Comparison of ENCODE assay signal across 24 cellular contexts in the genomic region with DNA sequence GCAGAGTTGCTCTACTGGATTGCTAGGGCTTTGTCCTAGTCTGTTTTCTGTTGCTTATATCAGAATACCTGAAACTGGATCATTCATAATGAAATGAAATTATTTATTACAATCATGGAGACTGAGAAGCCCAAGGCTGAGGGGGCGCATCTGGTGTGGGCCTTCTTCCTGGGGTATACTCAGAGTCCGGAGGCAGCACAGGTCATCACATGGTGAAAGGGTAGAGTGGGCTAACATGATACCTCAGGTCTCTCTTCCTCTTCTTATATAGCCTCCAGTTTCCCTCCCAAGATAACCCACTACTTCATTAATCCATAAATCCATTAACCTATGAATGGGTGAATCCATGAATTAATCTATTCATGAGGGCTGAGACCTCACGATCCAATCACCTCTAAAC.
DNase-seq lines count a peak whose midpoint lies in the region; ATAC-seq, FAIRE-seq and TF ChIP-seq lines count a peak whose summit lies in the region.
"Had no signal": no experiment of that assay in that cellular context is flagged by ENCODE, and none has a peak within 500 bp of the region (broad histone marks: within the 10 kb centered on the region; RNA-seq: fewer than 3 reads in every experiment).

No MANE protein-coding gene starts in this region.

- no peaks in the 10 kb centered on the region for H3K9me3 ChIP-seq in Caco-2
- no peaks in the 10 kb centered on the region for H3K9me3 ChIP-seq in K562 (replicated peaks; ENCODE audit: control insufficient read depth, insufficient read depth, low read depth, low read length)
- no peaks in the 10 kb centered on the region for H3K9me3 ChIP-seq in small intestine (ENCODE audit: control insufficient read depth, low read depth)
- H3K9me3 ChIP-seq: BE2C, SJSA1 had no signal

- H3K27me3 Mint-ChIP-seq in Caco-2 (ENCODE audit: insufficient read depth, unreplicated experiment) (no peaks in the 10 kb centered on the region), HFFc6 (ENCODE audit: insufficient read depth) (no peaks in the 10 kb centered on the region)
- H3K27me3 Mint-ChIP-seq: CD8-positive, alpha-beta memory T cell; T-cell had no signal

- H4K20me1 ChIP-seq in K562 (replicated peaks; ENCODE audit: control insufficient read depth, insufficient read depth, low read length), result no peaks in the 10 kb centered on the region

- H3K4me3 Mint-ChIP-seq in Caco-2 (ENCODE audit: unreplicated experiment) (peak overlapping the region; percentile 5), HFFc6 (peak overlapping the region; percentile 75; the same call in 1 of the 2 replicates)
- H3K4me3 Mint-ChIP-seq: CD14-positive monocyte; CD8-positive, alpha-beta memory T cell; T-cell had no signal

- peak overlapping the region; percentile 70 to 72; a peak in 3 of 4 replicates for H3K9ac ChIP-seq in K562 (ENCODE audit: insufficient read depth in 1 of 2, low read depth in 2 of 2, low read length in 2 of 2)

- H3K27me3 ChIP-seq in Caco-2 (replicated peaks; ENCODE audit: control insufficient read depth, insufficient read depth, low read length) (no peaks in the 10 kb centered on the region), K562 (ENCODE audit: control insufficient read depth in 2 of 2, insufficient read depth in 2 of 2, low read length in 2 of 2) (no peaks in the 10 kb centered on the region), small intestine (ENCODE audit: control insufficient read depth in 2 of 2, insufficient read depth in 2 of 2, low read length in 2 of 2) (no peaks in the 10 kb centered on the region)
- H3K27me3 ChIP-seq: BE2C, SJSA1 had no signal

- TF ChIP-seq RAD21 in K562 (CRISPR knock-in tag; conservative IDR thresholded peaks at IDR 0.05 in 1 of 2, IDR thresholded peaks at IDR 0.05 in 1 of 2), result no peak

- intact Hi-C loops in Caco-2 (cut with micrococcal nuclease; ENCODE audit: unreplicated experiment), result no loop called here
- intact Hi-C loops in K562 (cut with micrococcal nuclease), result no loop called here

- H2AFZ ChIP-seq in K562 (ENCODE audit: low read depth, low read length), result peak overlapping the region; percentile 94

- FAIRE-seq in K562 (lab: Jason Lieb, UNC) (no peak), small intestine (lab: Jason Lieb, UNC) (no peak)
- FAIRE-seq: GM12892, HTR-8/SVneo had no signal

- no peak for DNase-seq in Caco-2
- DNase-seq in HFFc6, result no peak
- DNase-seq in OCI-M1 (lab: John Stamatoyannopoulos, UW), result peak; percentile 74
- peak in 2 of 4 experiments; percentile 13 to 25 for DNase-seq in K562 (ENCODE audit: extremely low read depth in 1 of 4, low spot score in 3 of 4)
- DNase-seq in small intestine, result no peak
- DNase-seq in stimulated activated CD4-positive, alpha-beta T cell treated with anti-CD3 and anti-CD28 coated beads, Interleukin-15, amount 100 ng/mL, for 24 hours, result no peak
- DNase-seq: BE2C; CD8-positive, alpha-beta memory T cell; DMS153; DND-41; KG1; NCI-H1105 treated with DMSO at 0.1 percent for 48 hours; NCI-H1694; NCI-H2029 treated with DMSO at 0.1 percent for 48 hours; NCI-H2227 treated with DMSO at 0.1 percent for 48 hours; NCI-H526 treated with DMSO at 0.1 percent for 48 hours; Right ventricle myocardium superior; RPMI8226; T-cell had no signal

- no peaks in the 10 kb centered on the region for H3K79me2 ChIP-seq in K562 (ENCODE audit: control insufficient read depth, insufficient read depth, low read length)

- peak overlapping the region; percentile 68 for H3K4me2 ChIP-seq in K562 (ENCODE audit: insufficient read depth, low read length)

- H3K9me3 Mint-ChIP-seq in Caco-2 (ENCODE audit: unreplicated experiment) (no peaks in the 10 kb centered on the region), HFFc6 (peaks cover 38% of the 10 kb centered on the region)

- no peaks in the 10 kb centered on the region for H3K36me3 ChIP-seq in Caco-2 (ENCODE audit: control insufficient read depth, insufficient read depth, low read length)
- H3K36me3 ChIP-seq in K562 (ENCODE audit: control insufficient read depth, insufficient read depth, low read length), result no peaks in the 10 kb centered on the region
- H3K36me3 ChIP-seq in small intestine (ENCODE audit: control insufficient read depth in 2 of 2, insufficient read depth in 2 of 2, low read length in 2 of 2), result no peaks in the 10 kb centered on the region
- H3K36me3 ChIP-seq: BE2C, SJSA1 had no signal

- H3K36me3 Mint-ChIP-seq in Caco-2 (ENCODE audit: insufficient read depth, unreplicated experiment) (no peaks in the 10 kb centered on the region), HFFc6 (ENCODE audit: low read depth) (0 out of 2 replicates have a peak, but pooled peaks cover 1% of the 10 kb centered on the region)
- H3K36me3 Mint-ChIP-seq: CD14-positive monocyte; CD8-positive, alpha-beta memory T cell; T-cell had no signal

- TF ChIP-seq EP300 in K562 (IDR thresholded peaks at IDR 0.05; ENCODE audit: low read length), result no peak

- no peak for TF ChIP-seq POLR2A in K562 (conservative IDR thresholded peaks at IDR 0.05)

- H3K9me1 ChIP-seq in K562 (ENCODE audit: control insufficient read depth, insufficient read depth, low read length), result no peaks in the 10 kb centered on the region

- H3K4me1 Mint-ChIP-seq in Caco-2 (ENCODE audit: low read depth, unreplicated experiment) (no peaks in the 10 kb centered on the region), HFFc6 (ENCODE audit: low read depth) (no peaks in the 10 kb centered on the region)
- H3K4me1 Mint-ChIP-seq: CD14-positive monocyte; CD8-positive, alpha-beta memory T cell; T-cell had no signal

- H3K4me1 ChIP-seq in Caco-2 (no peaks in the 10 kb centered on the region), K562 (replicated peaks in 1 of 2; ENCODE audit: control insufficient read depth in 2 of 2, insufficient read depth in 2 of 2, low read length in 2 of 2) (no peaks in the 10 kb centered on the region; a peak in 1 of 5 replicates), small intestine (ENCODE audit: control insufficient read depth in 2 of 2, insufficient read depth in 1 of 2, low read depth in 1 of 2, low read length in 1 of 2) (no peaks in the 10 kb centered on the region)
- H3K4me1 ChIP-seq: BE2C, SJSA1 had no signal

- TF ChIP-seq CTCF in Caco-2 (IDR thresholded peaks at IDR 0.05; ENCODE audit: insufficient read depth in 1 of 2, low read depth in 1 of 2, low read length in 1 of 2, severe bottlenecking in 1 of 2, unreplicated experiment in 1 of 2), result no peak
- TF ChIP-seq CTCF in HFFc6 (IDR thresholded peaks at IDR 0.05), result no peak
- no peak for TF ChIP-seq CTCF in K562 (IDR thresholded peaks at IDR 0.05 in 2 of 3, conservative IDR thresholded peaks at IDR 0.05 in 1 of 3; ENCODE audit: insufficient read depth in 2 of 3, low read depth in 1 of 3, low read length in 3 of 3)

- H3K4me3 ChIP-seq in Caco-2 (ENCODE audit: low read depth, low read length), result no peak overlapping the region
- H3K4me3 ChIP-seq in K562, result peak overlapping the region; percentile 33
- no peak overlapping the region for H3K4me3 ChIP-seq in small intestine (ENCODE audit: low read depth in 1 of 2, low read length in 2 of 2)
- H3K4me3 ChIP-seq: SJSA1 had no signal

- H3K27ac ChIP-seq in K562 (ENCODE audit: extremely low read depth, low read depth, low read length) (peak overlapping the region; percentile 62), small intestine (ENCODE audit: low read depth in 1 of 2, low read length in 1 of 2) (no peak overlapping the region)
- H3K27ac ChIP-seq: SJSA1 had no signal

- CTCF ChIA-PET in Caco-2 (lab: Charles Lee) (no interaction called here), K562 (lab: Yijun Ruan, JAX; ENCODE audit: low intra/inter-chr PET ratio) (no interaction called here)

- no peak overlapping the region for H3K27ac Mint-ChIP-seq in Caco-2 (ENCODE audit: unreplicated experiment)
- H3K27ac Mint-ChIP-seq in HFFc6, result no peak overlapping the region
- H3K27ac Mint-ChIP-seq: CD14-positive monocyte; CD8-positive, alpha-beta memory T cell; T-cell had no signal

- in situ Hi-C loops in K562 (cut with MboI), result no loop called here

- 34% methylated on average over 3 of the region's 3 CpGs for WGBS in K562 (ENCODE audit: insufficient coverage, low coverage, missing lambda C conversion rate)
- whole genome bisulfite sequencing in small intestine, 3 donors, result 89 to 96% (median 93%) methylated on average over 3 of the region's 3 CpGs

- BruUV-seq in Caco-2 (replicated peaks; lab: Mats Ljungman, UMichigan) (no TSS peak), K562 (replicated peaks; lab: Mats Ljungman, UMichigan) (no TSS peak)

- POLR2A ChIA-PET in Caco-2 (lab: Charles Lee), result no interaction called here
- POLR2A ChIA-PET in K562 (lab: Yijun Ruan, JAX), result no interaction called here

- ATAC-seq in K562, result peak; percentile 90
- ATAC-seq in HG03460 (IDR thresholded peaks at IDR 0.05; ENCODE audit: unreplicated experiment), result no peak
- ATAC-seq: T-cell had no signal

TF ChIP-seq in K562, 482 proteins besides CTCF, POLR2A, EP300 and RAD21 (continues in another document):
- TF ChIP-seq BRD9 (IDR thresholded peaks at IDR 0.05; ENCODE audit: low read depth, partially characterized antibody), result no peak
- TF ChIP-seq, protein P1, sequence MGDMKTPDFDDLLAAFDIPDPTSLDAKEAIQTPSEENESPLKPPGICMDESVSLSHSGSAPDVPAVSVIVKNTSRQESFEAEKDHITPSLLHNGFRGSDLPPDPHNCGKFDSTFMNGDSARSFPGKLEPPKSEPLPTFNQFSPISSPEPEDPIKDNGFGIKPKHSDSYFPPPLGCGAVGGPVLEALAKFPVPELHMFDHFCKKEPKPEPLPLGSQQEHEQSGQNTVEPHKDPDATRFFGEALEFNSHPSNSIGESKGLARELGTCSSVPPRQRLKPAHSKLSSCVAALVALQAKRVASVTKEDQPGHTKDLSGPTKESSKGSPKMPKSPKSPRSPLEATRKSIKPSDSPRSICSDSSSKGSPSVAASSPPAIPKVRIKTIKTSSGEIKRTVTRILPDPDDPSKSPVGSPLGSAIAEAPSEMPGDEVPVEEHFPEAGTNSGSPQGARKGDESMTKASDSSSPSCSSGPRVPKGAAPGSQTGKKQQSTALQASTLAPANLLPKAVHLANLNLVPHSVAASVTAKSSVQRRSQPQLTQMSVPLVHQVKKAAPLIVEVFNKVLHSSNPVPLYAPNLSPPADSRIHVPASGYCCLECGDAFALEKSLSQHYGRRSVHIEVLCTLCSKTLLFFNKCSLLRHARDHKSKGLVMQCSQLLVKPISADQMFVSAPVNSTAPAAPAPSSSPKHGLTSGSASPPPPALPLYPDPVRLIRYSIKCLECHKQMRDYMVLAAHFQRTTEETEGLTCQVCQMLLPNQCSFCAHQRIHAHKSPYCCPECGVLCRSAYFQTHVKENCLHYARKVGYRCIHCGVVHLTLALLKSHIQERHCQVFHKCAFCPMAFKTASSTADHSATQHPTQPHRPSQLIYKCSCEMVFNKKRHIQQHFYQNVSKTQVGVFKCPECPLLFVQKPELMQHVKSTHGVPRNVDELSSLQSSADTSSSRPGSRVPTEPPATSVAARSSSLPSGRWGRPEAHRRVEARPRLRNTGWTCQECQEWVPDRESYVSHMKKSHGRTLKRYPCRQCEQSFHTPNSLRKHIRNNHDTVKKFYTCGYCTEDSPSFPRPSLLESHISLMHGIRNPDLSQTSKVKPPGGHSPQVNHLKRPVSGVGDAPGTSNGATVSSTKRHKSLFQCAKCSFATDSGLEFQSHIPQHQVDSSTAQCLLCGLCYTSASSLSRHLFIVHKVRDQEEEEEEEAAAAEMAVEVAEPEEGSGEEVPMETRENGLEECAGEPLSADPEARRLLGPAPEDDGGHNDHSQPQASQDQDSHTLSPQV (IDR thresholded peaks at IDR 0.05), result 0 out of 2 replicates have a peak, but pooled peaks have one; percentile 23
- TF ChIP-seq ZBTB7A (IDR thresholded peaks at IDR 0.05; ENCODE audit: borderline replicate concordance, control insufficient read depth, low read depth, low read length), result no peak
